Comparison of ENCODE assay signal across 10 cellular contexts in the genomic region with DNA sequence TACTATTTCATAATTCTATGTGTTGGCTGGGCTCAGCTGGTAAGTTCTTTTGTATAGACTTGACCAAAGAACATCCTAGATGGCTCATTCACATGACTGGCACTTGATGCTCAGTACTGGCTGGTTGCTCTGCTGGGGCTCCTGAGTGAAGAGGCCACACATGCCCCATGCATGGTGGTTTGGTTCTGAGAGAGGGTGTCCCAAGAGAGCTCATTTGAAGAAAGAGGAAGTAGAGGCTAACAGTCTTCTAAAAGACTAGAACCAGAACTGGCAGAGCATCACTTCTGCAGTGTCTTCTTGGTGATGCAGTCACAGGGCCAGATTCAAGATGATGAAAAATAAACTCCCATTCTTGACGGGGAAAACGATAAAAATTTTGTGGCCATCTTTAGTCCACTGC. TPM values are rescaled to one million over a fixed set of nuclear protein-coding genes. Genes with fewer than 3 reads are reported as not detected.
DNase-seq lines count a peak whose midpoint lies in the region; ATAC-seq and TF ChIP-seq lines count a peak whose summit lies in the region.
"Had no signal": no experiment of that assay in that cellular context is flagged by ENCODE, and none has a peak within 500 bp of the region (broad histone marks: within the 10 kb centered on the region; RNA-seq: fewer than 3 reads in every experiment).

No MANE protein-coding gene starts in this region.

- H4K20me1 ChIP-seq in hepatocyte (ENCODE audit: insufficient read depth, poor library complexity, severe bottlenecking) = no peaks in the 10 kb centered on the region

- H3K4me3 Mint-ChIP-seq in CD14-positive monocyte = no peak overlapping the region

- H3K4me2 ChIP-seq in hepatocyte = no peak overlapping the region

- no peak overlapping the region for H2AFZ ChIP-seq in hepatocyte

- no peaks in the 10 kb centered on the region for H3K36me3 ChIP-seq in uterus
- H3K36me3 ChIP-seq in right atrium auricular region = no peaks in the 10 kb centered on the region
- H3K36me3 ChIP-seq in hepatocyte (replicated peaks; ENCODE audit: insufficient read depth, low read depth) = no peaks in the 10 kb centered on the region

- peak; percentile 60 for DNase-seq in CD14-positive monocyte (ENCODE audit: low spot score)
- peak; percentile 56 to 89 for DNase-seq in NOMO-1 (lab: John Stamatoyannopoulos, UW; ENCODE audit: unreplicated experiment in 2 of 2)
- DNase-seq in NCI-H1436 treated with DMSO at 0.1 percent for 48 hours (lab: John Stamatoyannopoulos, UW) = no peak
- no peak for DNase-seq in uterus
- DNase-seq in right atrium auricular region (ENCODE audit: low spot score) = no peak
- DNase-seq in hepatocyte (ENCODE audit: low spot score) = no peak
- DNase-seq: cerebellar nuclear complex, testis had no signal

- H3K27me3 Mint-ChIP-seq in CD14-positive monocyte (ENCODE audit: low read depth in 3 of 3) = no peaks in the 10 kb centered on the region

- H3K9me3 ChIP-seq in uterus (no peaks in the 10 kb centered on the region), right atrium auricular region (no peaks in the 10 kb centered on the region), hepatocyte (ENCODE audit: low read depth) (no peaks in the 10 kb centered on the region)
- H3K9me3 ChIP-seq: testis had no signal

- TF ChIP-seq CTCF in CD14-positive monocyte (IDR thresholded peaks at IDR 0.05) (no peak), uterus (IDR thresholded peaks at IDR 0.05) (no peak), right atrium auricular region (IDR thresholded peaks at IDR 0.05) (no peak), hepatocyte (IDR thresholded peaks at IDR 0.05; ENCODE audit: poor library complexity) (no peak)

- 93% methylated on average over 2 of the region's 2 CpGs for WGBS in hepatocyte (ENCODE audit: low lambda C conversion rate, missing lambda C conversion rate)

- peaks cover 3% of the 10 kb centered on the region for H3K79me2 ChIP-seq in hepatocyte

- H3K27me3 ChIP-seq in uterus (no peaks in the 10 kb centered on the region), right atrium auricular region (no peaks in the 10 kb centered on the region), hepatocyte (no peaks in the 10 kb centered on the region)
- H3K27me3 ChIP-seq: testis had no signal

- H3K4me1 ChIP-seq in uterus = no peaks in the 10 kb centered on the region
- peaks cover 0 to 13% of the 10 kb centered on the region in 2 donors for H3K4me1 ChIP-seq in right atrium auricular region
- H3K4me1 ChIP-seq in hepatocyte (ENCODE audit: insufficient read depth) = no peaks in the 10 kb centered on the region
- H3K4me1 ChIP-seq: testis had no signal

- peaks cover 51% of the 10 kb centered on the region for H3K4me1 Mint-ChIP-seq in CD14-positive monocyte

- H3K4me3 ChIP-seq in uterus = no peak overlapping the region
- H3K4me3 ChIP-seq in right atrium auricular region = no peak overlapping the region
- no peak overlapping the region for H3K4me3 ChIP-seq in hepatocyte
- H3K4me3 ChIP-seq: testis had no signal

- intact Hi-C loops in CD14-positive monocyte (cut with micrococcal nuclease) (loop anchor here (5.0 kb wide), 2 partner anchors 36 to 46 kb away; no protein-coding TSS in a partner anchor), uterus (cut with DNase I; ENCODE audit: low total_unique reads) (loop anchor here (10.0 kb wide), 1 partner anchor 71 kb away; no protein-coding TSS in a partner anchor)

- TF ChIP-seq POLR2A in uterus (IDR thresholded peaks at IDR 0.05) = no peak

- H3K9me3 Mint-ChIP-seq in CD14-positive monocyte = peaks cover 0 to 1% (median 0%) of the 10 kb centered on the region in 7 donors

- ATAC-seq in GM19328 (IDR thresholded peaks at IDR 0.05; ENCODE audit: unreplicated experiment) (peak; percentile 87), HG02973 (IDR thresholded peaks at IDR 0.05; ENCODE audit: unreplicated experiment) (peak; percentile 84)

- no peak overlapping the region for H3K27ac ChIP-seq in uterus
- H3K27ac ChIP-seq in right atrium auricular region = no peak overlapping the region
- no peak overlapping the region for H3K27ac ChIP-seq in hepatocyte
- H3K27ac ChIP-seq: testis had no signal

- peak overlapping the region in 5 of 7 donors; percentile 12 to 89 (median 66) for H3K27ac Mint-ChIP-seq in CD14-positive monocyte

- H3K36me3 Mint-ChIP-seq in CD14-positive monocyte = peaks cover 2 to 6% of the 10 kb centered on the region in 2 donors

- H3K9me2 ChIP-seq in hepatocyte (replicated peaks; ENCODE audit: insufficient read depth) = no peaks in the 10 kb centered on the region

RNA-seq across cellular contexts. Expression of gene BACH1, which starts 5.2 kb away (rescaled TPM):
- polyA plus RNA-seq in CD14-positive monocyte (100 to 1,000 TPM; 148 to 199 TPM), hepatocyte (19.7 and 21.5 TPM in 2 replicates)
- total RNA-seq in uterus (100 to 1,000 TPM in 2 of 4 donors, 10 to 100 TPM in 2; 52.9 to 107 (median 79.1) TPM), right atrium auricular region (10 to 100 TPM; 16.0 to 31.2 TPM), hepatocyte (69.8 and 79.8 TPM in 2 replicates)

Comparison
In these comparisons a context has a peak if more than half of its experiments do, and no peak if none do; other contexts are left out.
1. DNase-seq: peak in CD14-positive monocyte (single experiment) and NOMO-1 (2 of 2); none in NCI-H1436 treated with DMSO at 0.1 percent for 48 hours (single experiment), uterus (0 of 2), right atrium auricular region (single experiment) and hepatocyte (single experiment).